ENCODE assay signal across 12 cellular contexts in genomic region chr5:134917070-134917831, GRCh38. TPM values are rescaled to one million over a fixed set of nuclear protein-coding genes. Genes with fewer than 3 reads are reported as not detected.
DNase-seq lines count a peak whose midpoint lies in the region; ATAC-seq, FAIRE-seq and TF ChIP-seq lines count a peak whose summit lies in the region.
"Had no signal": no experiment of that assay in that cellular context is flagged by ENCODE, and none has a peak within 500 bp of the region (broad histone marks: within the 10 kb centered on the region; RNA-seq: fewer than 3 reads in every experiment).

No MANE protein-coding gene starts in this region.

- H3K4me3 ChIP-seq in AG04450 (ENCODE audit: low read depth, low read length) (no peak overlapping the region), kidney (ENCODE audit: low read length in 2 of 2) (no peak overlapping the region)

- POLR2A ChIA-PET in AG04450 (lab: Yijun Ruan, JAX) = interaction anchor here (0.7 kb wide), 1 partner anchor 68 kb away, joined by 3 read pairs; no protein-coding TSS in a partner anchor

- TF ChIP-seq CTCF in AG04450 (IDR thresholded peaks at IDR 0.05; ENCODE audit: low read depth, low read length) (peak; percentile 13; the same call in 1 of the 2 replicates), GM12873 (IDR thresholded peaks at IDR 0.05; ENCODE audit: insufficient read depth, low read depth, low read length, missing control alignments) (peak; percentile 43), VCaP (conservative IDR thresholded peaks at IDR 0.05) (peak; percentile 79), kidney (IDR thresholded peaks at IDR 0.05; ENCODE audit: borderline replicate concordance, extremely low read depth, insufficient read depth) (peak; percentile 35)

- no peak overlapping the region for H3K9ac ChIP-seq in kidney (ENCODE audit: low read length in 2 of 2)

- FAIRE-seq in kidney (lab: Jason Lieb, UNC) = no peak

- CTCF ChIA-PET in AG04450 (lab: Charles Lee) = interaction anchor here (1.2 kb wide), 1 partner anchor 13 kb away, joined by 3 read pairs; no protein-coding TSS in a partner anchor

- no peak for ATAC-seq in HG03460 (IDR thresholded peaks at IDR 0.05; ENCODE audit: unreplicated experiment)

- DNase-seq in AG04450 (ENCODE audit: low read depth, low spot score) (no peak), kidney (no peak), superior temporal gyrus (ENCODE audit: extremely low spot score) (no peak), HCEC 1CT (no peak), epidermal melanocyte (ENCODE audit: insufficient read length, low spot score) (no peak)
- DNase-seq: activated naive CD4-positive, alpha-beta T cell treated with anti-CD3 and anti-CD28 coated beads for 36 hours; CD4-positive, CD25-positive, alpha-beta regulatory T cell; effector memory CD4-positive, alpha-beta T cell; NCI-H1092 had no signal

- H3K27ac ChIP-seq in AG04450 (ENCODE audit: low read depth, low read length) = no peak overlapping the region
- H3K27ac ChIP-seq in VCaP = peak overlapping the region; percentile 5; the same call in 1 of the 2 replicates
- H3K27ac ChIP-seq in kidney (ENCODE audit: low read depth in 2 of 2, low read length in 2 of 2) = no peak overlapping the region

- H3K27me3 ChIP-seq in AG04450 (ENCODE audit: control insufficient read depth, insufficient read depth, low read length) = no peaks in the 10 kb centered on the region

- no peaks in the 10 kb centered on the region for H3K4me1 ChIP-seq in kidney (ENCODE audit: control insufficient read depth in 1 of 2, insufficient read depth in 1 of 2, low read depth in 1 of 2, low read length in 2 of 2)

- peaks cover 10 to 18% of the 10 kb centered on the region in 2 donors for H3K36me3 ChIP-seq in kidney (ENCODE audit: control insufficient read depth in 1 of 2, insufficient read depth in 2 of 2, low read length in 2 of 2)

- intact Hi-C loops in kidney (cut with DNase I) = no loop called here

- no peaks in the 10 kb centered on the region for H3K9me3 ChIP-seq in AG04450 (ENCODE audit: control insufficient read depth, insufficient read depth, low read length)
- no peaks in the 10 kb centered on the region for H3K9me3 ChIP-seq in kidney (ENCODE audit: control insufficient read depth in 1 of 2, low read length in 2 of 2)

RNA-seq across cellular contexts. Expression of gene PCBD2, which starts 12.3 kb away (rescaled TPM):
- 4.5 and 4.8 TPM in 2 replicates for polyA plus RNA-seq in AG04450 (2011; rRNA removed)
- polyA minus RNA-seq in AG04450 (2011; rRNA and poly(A)+ RNA removed) = 1.9 and 2.2 TPM in 2 replicates
- 19.2 TPM for total RNA-seq in kidney
- polyA plus RNA-seq in kidney (ENCODE audit: insufficient read depth, low read depth, low replicate concordance) = 8.4 TPM

RNA-seq across cellular contexts. Expression of gene TXNDC15, which starts 43.1 kb away (rescaled TPM):
- polyA plus RNA-seq in AG04450 (2011; rRNA removed) (102 and 109 TPM in 2 replicates), kidney (ENCODE audit: insufficient read depth, low read depth, low replicate concordance) (87.3 TPM)
- 74.1 and 79.6 TPM in 2 replicates for polyA minus RNA-seq in AG04450 (2011; rRNA and poly(A)+ RNA removed)
- 78.0 TPM for total RNA-seq in kidney

RNA-seq across cellular contexts. Expression of gene CATSPER3, which starts 50.5 kb away (rescaled TPM):
- polyA plus RNA-seq in AG04450 (2011; rRNA removed) (0.21 and 0.22 TPM in 2 replicates), kidney (ENCODE audit: insufficient read depth, low read depth, low replicate concordance) (1.4 TPM)
- polyA minus RNA-seq in AG04450 (2011; rRNA and poly(A)+ RNA removed) = 0.22 and 0.69 TPM in 2 replicates
- total RNA-seq in kidney = 1.4 TPM

Comparison
In these comparisons a context has a peak if more than half of its experiments do, and no peak if none do; other contexts are left out.
1. CTCF ChIP-seq: peak in every context shown above with its lines; median percentile 79 in VCaP; 43 in GM12873; 35 in kidney; 13 in AG04450.